ENCODE assay signal across 13 cellular contexts in genomic region chr6:149331871-149332270, GRCh38. TPM values are rescaled to one million over a fixed set of nuclear protein-coding genes. Genes with fewer than 3 reads are reported as not detected.
DNase-seq lines count a peak whose midpoint lies in the region; ATAC-seq and TF ChIP-seq lines count a peak whose summit lies in the region.
"Had no signal": no experiment of that assay in that cellular context is flagged by ENCODE, and none has a peak within 500 bp of the region (broad histone marks: within the 10 kb centered on the region; RNA-seq: fewer than 3 reads in every experiment).

No MANE protein-coding gene starts in this region.

- WGBS in SK-N-SH (ENCODE audit: low lambda C conversion rate), result 91% methylated on average over 2 of the region's 2 CpGs

- H3K27me3 ChIP-seq in SK-N-SH (ENCODE audit: insufficient read depth) (no peaks in the 10 kb centered on the region), Loucy (ENCODE audit: insufficient read depth, low read length, poor library complexity, severe bottlenecking) (no peaks in the 10 kb centered on the region), osteoblast (ENCODE audit: insufficient read depth, low read length) (no peaks in the 10 kb centered on the region)
- H3K27me3 ChIP-seq in effector memory CD4-positive, alpha-beta T cell (replicated peaks; ENCODE audit: control insufficient read depth, insufficient read depth, low read length, poor library complexity, severe bottlenecking), result no peaks in the 10 kb centered on the region

- peaks cover 100% of the 10 kb centered on the region for H3K79me2 ChIP-seq in SK-N-SH (ENCODE audit: insufficient read depth)
- peaks cover 99% of the 10 kb centered on the region for H3K79me2 ChIP-seq in Loucy (ENCODE audit: insufficient read depth, low read length)
- H3K79me2 ChIP-seq in osteoblast (ENCODE audit: insufficient read depth, low read length), result peaks cover 96% of the 10 kb centered on the region

- H3F3A ChIP-seq in SK-N-SH (replicated peaks; ENCODE audit: insufficient read depth), result peaks cover 24% of the 10 kb centered on the region
- no peaks in the 10 kb centered on the region; the same call in 1 of the 2 replicates for H3F3A ChIP-seq in Loucy (ENCODE audit: low read depth)

- H3K36me3 Mint-ChIP-seq in activated naive CD8-positive, alpha-beta T cell treated with anti-CD3 and anti-CD28 coated beads, Interleukin-2, amount 50 U/mL, for 24 hours (ENCODE audit: low read depth), result peaks cover 10% of the 10 kb centered on the region

- H3K27me3 Mint-ChIP-seq in activated naive CD8-positive, alpha-beta T cell treated with anti-CD3 and anti-CD28 coated beads, Interleukin-2, amount 50 U/mL, for 24 hours, result no peaks in the 10 kb centered on the region

- H3K36me3 ChIP-seq in SK-N-SH (replicated peaks in 1 of 2; ENCODE audit: control insufficient read depth in 1 of 2, insufficient read depth in 2 of 2, low read length in 1 of 2), result peaks cover 0 to 8% of the 10 kb centered on the region in 2 experiments
- no peaks in the 10 kb centered on the region for H3K36me3 ChIP-seq in Loucy (ENCODE audit: insufficient read depth, low read length)
- H3K36me3 ChIP-seq in osteoblast (ENCODE audit: insufficient read depth, low read length), result no peaks in the 10 kb centered on the region
- peaks cover 3% of the 10 kb centered on the region for H3K36me3 ChIP-seq in effector memory CD4-positive, alpha-beta T cell (ENCODE audit: control insufficient read depth, insufficient read depth, low read length)

- no peak for TF ChIP-seq CTCF in SK-N-SH (IDR thresholded peaks at IDR 0.05)
- no peak for TF ChIP-seq CTCF in Loucy (conservative IDR thresholded peaks at IDR 0.05; ENCODE audit: low read length)
- TF ChIP-seq CTCF in osteoblast (IDR thresholded peaks at IDR 0.05; ENCODE audit: extremely low read depth, low read depth, low read length), result no peak

- H3K9me2 ChIP-seq in SK-N-SH (no peaks in the 10 kb centered on the region), Loucy (replicated peaks; ENCODE audit: low read depth, low read length) (no peaks in the 10 kb centered on the region)

- no peak overlapping the region for H2AFZ ChIP-seq in SK-N-SH (ENCODE audit: low read depth)
- H2AFZ ChIP-seq in Loucy (ENCODE audit: low read length), result no peak overlapping the region
- no peak overlapping the region for H2AFZ ChIP-seq in osteoblast (ENCODE audit: low read length)

- H3K9me3 Mint-ChIP-seq in activated naive CD8-positive, alpha-beta T cell treated with anti-CD3 and anti-CD28 coated beads, Interleukin-2, amount 50 U/mL, for 24 hours, result no peaks in the 10 kb centered on the region

- H3K4me3 Mint-ChIP-seq in activated naive CD8-positive, alpha-beta T cell treated with anti-CD3 and anti-CD28 coated beads, Interleukin-2, amount 50 U/mL, for 24 hours, result peak overlapping the region; percentile 3

- no peak overlapping the region for H3K4me3 ChIP-seq in SK-N-SH (ENCODE audit: low read depth in 2 of 2, low read length in 1 of 2)
- H3K4me3 ChIP-seq in Loucy (ENCODE audit: low read length, poor library complexity, severe bottlenecking), result no peak overlapping the region
- no peak overlapping the region for H3K4me3 ChIP-seq in osteoblast (ENCODE audit: insufficient read depth, low read length)
- no peak overlapping the region for H3K4me3 ChIP-seq in effector memory CD4-positive, alpha-beta T cell (ENCODE audit: insufficient read depth, low read depth, low read length, poor library complexity, severe bottlenecking)

- H3K4me1 Mint-ChIP-seq in activated naive CD8-positive, alpha-beta T cell treated with anti-CD3 and anti-CD28 coated beads, Interleukin-2, amount 50 U/mL, for 24 hours, result peaks cover 96% of the 10 kb centered on the region

- DNase-seq in SK-N-SH, result no peak
- DNase-seq in activated naive CD8-positive, alpha-beta T cell treated with anti-CD3 and anti-CD28 coated beads, Interleukin-2, amount 50 U/mL, for 24 hours, result no peak
- no peak for DNase-seq in osteoblast (ENCODE audit: insufficient read length, low spot score, missing footprints)
- no peak for DNase-seq in Kasumi-1 (lab: John Stamatoyannopoulos, UW)
- DNase-seq in stimulated activated CD4-positive, alpha-beta T cell treated with anti-CD3 and anti-CD28 coated beads, Interleukin-1b, Interleukin-23, amount 100 ng/mL, for 48 hours, result no peak
- DNase-seq in effector memory CD4-positive, alpha-beta T cell, result no peak
- DNase-seq: activated CD4-positive, alpha-beta T cell treated with anti-CD3 and anti-CD28 coated beads, Interleukin-2, amount 50 U/mL, for 4 hours; anterior cingulate cortex; Calu3; right cardiac atrium had no signal

- peak overlapping the region; percentile 9; the same call in 1 of the 2 replicates for H3K4me2 ChIP-seq in SK-N-SH
- H3K4me2 ChIP-seq in Loucy (ENCODE audit: low read depth, low read length, poor library complexity, severe bottlenecking), result peak overlapping the region; percentile 8
- H3K4me2 ChIP-seq in osteoblast (ENCODE audit: insufficient read depth, low read length), result no peak overlapping the region

- H3K9ac ChIP-seq in SK-N-SH, result no peak overlapping the region
- H3K9ac ChIP-seq in Loucy (ENCODE audit: low read depth, low read length, poor library complexity, severe bottlenecking), result no peak overlapping the region

- H3K4me1 ChIP-seq in SK-N-SH (ENCODE audit: control insufficient read depth in 1 of 2, insufficient read depth in 2 of 2, low read depth in 1 of 2, low read length in 1 of 2) (peaks cover 16 to 28% of the 10 kb centered on the region in 2 experiments), Loucy (ENCODE audit: insufficient read depth, low read length, poor library complexity, severe bottlenecking) (peaks cover 51% of the 10 kb centered on the region), osteoblast (ENCODE audit: insufficient read depth, low read length) (peaks cover 46% of the 10 kb centered on the region)
- peaks cover 72% of the 10 kb centered on the region for H3K4me1 ChIP-seq in effector memory CD4-positive, alpha-beta T cell (ENCODE audit: control insufficient read depth, insufficient read depth, low read length, poor library complexity, severe bottlenecking)

- no peak for ATAC-seq in SK-N-SH treated with all-trans-retinoic acid at 6 μM for 48 hours
- no peak for ATAC-seq in activated naive CD8-positive, alpha-beta T cell treated with anti-CD3 and anti-CD28 coated beads, Interleukin-2, amount 50 U/mL, for 24 hours
- ATAC-seq: right cardiac atrium had no signal

- H3K27ac ChIP-seq in SK-N-SH (ENCODE audit: low read depth in 2 of 2, low read length in 1 of 2), result peak overlapping the region in 1 of 2 experiments; percentile 35; a peak in 1 of 4 replicates
- peak overlapping the region; percentile 6 for H3K27ac ChIP-seq in osteoblast (ENCODE audit: low read depth, low read length)
- H3K27ac ChIP-seq in effector memory CD4-positive, alpha-beta T cell (ENCODE audit: insufficient read depth, low read length, poor library complexity, severe bottlenecking), result no peak overlapping the region
- H3K27ac ChIP-seq: 22Rv1 had no signal

- H3K9me3 ChIP-seq in SK-N-SH, result no peaks in the 10 kb centered on the region
- H3K9me3 ChIP-seq in Loucy (ENCODE audit: insufficient read depth, low read depth, low read length), result no peaks in the 10 kb centered on the region
- H3K9me3 ChIP-seq in osteoblast (ENCODE audit: low read depth, low read length), result no peaks in the 10 kb centered on the region
- no peaks in the 10 kb centered on the region for H3K9me3 ChIP-seq in effector memory CD4-positive, alpha-beta T cell (ENCODE audit: control insufficient read depth, low read length)

- peak overlapping the region; percentile 4 for H3K27ac Mint-ChIP-seq in activated naive CD8-positive, alpha-beta T cell treated with anti-CD3 and anti-CD28 coated beads, Interleukin-2, amount 50 U/mL, for 24 hours

- no peak for TF ChIP-seq RAD21 in SK-N-SH (IDR thresholded peaks at IDR 0.05; ENCODE audit: low read length)

- H4K20me1 ChIP-seq in SK-N-SH (ENCODE audit: insufficient read depth), result peaks cover 94% of the 10 kb centered on the region
- peaks cover 92% of the 10 kb centered on the region for H4K20me1 ChIP-seq in Loucy (ENCODE audit: insufficient read depth, low read length, poor library complexity, severe bottlenecking)
- peaks cover 89% of the 10 kb centered on the region for H4K20me1 ChIP-seq in osteoblast (ENCODE audit: insufficient read depth, low read length)

- CTCF ChIA-PET in SK-N-SH (lab: Yijun Ruan, JAX), result interaction anchor here (1.7 kb wide), 1 partner anchor 100 kb away, joined by 7 read pairs; no protein-coding TSS in a partner anchor

- POLR2A ChIA-PET in SK-N-SH (lab: Yijun Ruan, JAX), result no interaction called here

- no peak for TF ChIP-seq EP300 in SK-N-SH (IDR thresholded peaks at IDR 0.05; ENCODE audit: borderline replicate concordance in 1 of 2, low read depth in 1 of 2, low read length in 1 of 2)

TF ChIP-seq in SK-N-SH treated with all-trans-retinoic acid at 6 μM for 48 hours, 23 proteins besides CTCF, POLR2A, EP300 and RAD21:
- TF ChIP-seq ARNTL (CRISPR knock-in tag; IDR thresholded peaks at IDR 0.05; ENCODE audit: borderline replicate concordance, low read depth) (no peak), TCF4 (CRISPR knock-in tag; IDR thresholded peaks at IDR 0.05; ENCODE audit: borderline replicate concordance) (no peak), GLIS3 (CRISPR knock-in tag; IDR thresholded peaks at IDR 0.05) (no peak), POU6F1 (CRISPR knock-in tag; IDR thresholded peaks at IDR 0.05; ENCODE audit: borderline replicate concordance, low read depth) (no peak), ZC3H10 (CRISPR knock-in tag; IDR thresholded peaks at IDR 0.05) (no peak)
TF ChIP-seq in SK-N-SH treated with all-trans-retinoic acid at 6 μM for 48 hours: peak in this region for 0.

RNA-seq across cellular contexts. Expression of gene TAB2, which starts 14.4 kb away (rescaled TPM):
- 24.4 and 29.5 TPM in 2 replicates for polyA plus RNA-seq in SK-N-SH (2012; rRNA removed)
- polyA plus RNA-seq in SK-N-SH (2012; cell fraction: cytosol; rRNA removed), result 33.1 and 35.7 TPM in 2 replicates
- polyA plus RNA-seq in SK-N-SH (2012; cell fraction: nucleus; rRNA removed), result 10.1 and 20.2 TPM in 2 replicates
- 28.2 and 34.8 TPM in 2 replicates for total RNA-seq in osteoblast
